In the genomic region with DNA sequence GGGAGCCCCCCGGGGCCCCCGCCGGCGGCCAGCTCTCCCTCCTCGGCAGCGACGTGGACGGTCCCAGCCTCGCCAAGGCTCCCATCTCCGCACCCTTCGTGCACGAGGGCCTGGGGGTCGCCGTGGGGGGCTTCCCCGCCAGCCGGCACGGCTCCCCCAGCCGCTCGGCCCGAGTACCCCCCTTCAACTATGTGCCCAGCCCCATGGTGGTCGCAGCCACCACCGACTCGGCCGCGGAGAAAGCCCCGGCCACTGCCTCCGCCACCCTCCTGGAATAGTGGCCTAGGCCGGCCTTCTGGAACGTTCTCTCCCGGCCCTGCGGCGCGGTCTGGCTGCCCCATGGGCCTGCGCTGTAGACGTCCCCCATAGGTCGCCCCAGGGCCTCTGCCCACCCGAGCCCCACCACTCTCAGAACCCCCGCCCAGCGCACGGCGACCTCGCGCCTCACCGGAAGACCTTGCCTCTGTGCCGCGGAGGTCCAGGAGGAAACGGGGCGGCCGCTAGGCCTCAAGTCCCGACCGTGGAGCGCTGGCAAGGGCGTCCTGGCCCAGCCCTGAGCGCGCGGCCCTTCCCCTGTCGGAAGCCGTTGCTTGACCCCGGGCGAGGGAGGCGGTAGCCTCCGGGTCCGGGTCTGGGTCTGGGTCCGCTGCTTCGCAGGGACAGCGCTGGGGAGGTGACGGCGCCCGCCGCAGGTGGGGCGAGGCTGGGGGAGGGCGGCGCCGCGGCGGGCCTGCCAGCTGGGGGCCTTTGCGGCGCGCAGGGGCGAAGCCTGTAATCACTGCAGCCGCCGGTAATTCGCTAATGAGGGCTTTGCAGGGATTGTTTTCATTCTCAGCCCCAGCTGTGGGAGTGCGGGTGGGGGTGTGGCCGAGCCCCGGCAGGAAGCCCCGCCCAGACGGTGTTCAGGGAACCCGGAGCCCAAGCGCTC, we compare ENCODE assay signal across 8 cellular contexts. TPM values are rescaled to one million over a fixed set of nuclear protein-coding genes. Genes with fewer than 3 reads are reported as not detected.
A peak's percentile ranks its signal among the peaks of the same experiment; 100 is the strongest.
DNase-seq lines count a peak whose midpoint lies in the region; ATAC-seq and TF ChIP-seq lines count a peak whose summit lies in the region.

No MANE protein-coding gene starts in this region.

- peaks cover 39% of the 10 kb centered on the region for H3K27me3 ChIP-seq in DOHH2 (ENCODE audit: control insufficient read depth, low read length)
- H3K27me3 ChIP-seq in uterus = peaks cover 32 to 44% of the 10 kb centered on the region in 2 donors

- no peaks in the 10 kb centered on the region for H3K9me3 ChIP-seq in DOHH2 (ENCODE audit: control insufficient read depth, insufficient read depth, low read length)
- H3K9me3 ChIP-seq in uterus = no peaks in the 10 kb centered on the region

- 0 out of 2 replicates have a peak, but pooled peaks cover 4% of the 10 kb centered on the region for H3F3A ChIP-seq in DOHH2 (ENCODE audit: control insufficient read depth, insufficient read depth)

- H3K36me3 ChIP-seq in DOHH2 (ENCODE audit: control insufficient read depth, low read length) (no peaks in the 10 kb centered on the region), uterus (no peaks in the 10 kb centered on the region)

- H3K4me2 ChIP-seq in DOHH2 (ENCODE audit: low read length) = peak overlapping the region; percentile 62

- peaks cover 19% of the 10 kb centered on the region; the same call in 1 of the 2 replicates for H4K20me1 ChIP-seq in DOHH2 (ENCODE audit: control insufficient read depth, insufficient read depth, low read depth, low read length)

- no peak for ATAC-seq in HG02840 (IDR thresholded peaks at IDR 0.05; ENCODE audit: low FRiP score, unreplicated experiment)
- ATAC-seq in HG03469 (IDR thresholded peaks at IDR 0.05; ENCODE audit: unreplicated experiment) = no peak

- H3K79me2 ChIP-seq in DOHH2 (ENCODE audit: control insufficient read depth, low read length) = no peaks in the 10 kb centered on the region

- TF ChIP-seq POLR2A in uterus (IDR thresholded peaks at IDR 0.05) = no peak

- H3K4me3 ChIP-seq in DOHH2 (ENCODE audit: low read length) (peak overlapping the region; percentile 53), fibroblast of pulmonary artery (replicated peaks; ENCODE audit: low read depth, low read length) (peak overlapping the region; percentile 43), uterus (peak overlapping the region; percentile 8 to 35)

- no peak for TF ChIP-seq CTCF in DOHH2 (IDR thresholded peaks at IDR 0.05; ENCODE audit: low read depth, low read length, poor library complexity, severe bottlenecking)
- TF ChIP-seq CTCF in fibroblast of pulmonary artery (IDR thresholded peaks at IDR 0.05; ENCODE audit: low read length, missing control alignments) = no peak
- no peak for TF ChIP-seq CTCF in uterus (IDR thresholded peaks at IDR 0.05)

- H3K9me2 ChIP-seq in DOHH2 (replicated peaks; ENCODE audit: control insufficient read depth, low read length) = no peaks in the 10 kb centered on the region

- H3K4me1 ChIP-seq in DOHH2 (ENCODE audit: control insufficient read depth, low read length) (peaks cover 23% of the 10 kb centered on the region), uterus (peaks cover 12 to 53% of the 10 kb centered on the region in 2 donors)

- H3K27ac ChIP-seq in DOHH2 (ENCODE audit: low read depth, low read length) = no peak overlapping the region
- no peak overlapping the region for H3K27ac ChIP-seq in uterus

- DNase-seq in NCI-H2171 (lab: John Stamatoyannopoulos, UW) (peak; percentile 77), activated T-cell treated with anti-CD3 and anti-CD28 coated beads for 1 hour (ENCODE audit: low read depth) (peak; percentile 63), fibroblast of pulmonary artery (ENCODE audit: low read depth) (no peak), putamen (ENCODE audit: low spot score) (peak; percentile 42), uterus (no peak)

- intact Hi-C loops in uterus (cut with DNase I; ENCODE audit: low total_unique reads) = no loop called here

RNA-seq across cellular contexts. Expression of a gene that starts 8.8 kb away (rescaled TPM):
- total RNA-seq in uterus = 10 to 100 TPM; 17.7 to 32.9 (median 28.9) TPM

RNA-seq across cellular contexts. Expression of a gene that starts 19.9 kb away (rescaled TPM):
- total RNA-seq in uterus = 1 to 10 TPM in 2 of 4 donors, under 1 TPM in 1, not detected in 1; under 0.01 to 6.4 (median 4.6) TPM

RNA-seq across cellular contexts. Expression of a gene that starts 20.3 kb away (rescaled TPM):
- 1 to 10 TPM in 1 of 4 donors, under 1 TPM in 2, not detected in 1; 0.12 to 3.5 (median 0.77) TPM for total RNA-seq in uterus

RNA-seq across cellular contexts. Expression of a gene that starts 20.8 kb away (rescaled TPM):
- 1 to 10 TPM in 1 of 4 donors, under 1 TPM in 2, not detected in 1; 0.76 to 3.0 (median 0.77) TPM for total RNA-seq in uterus

RNA-seq across cellular contexts. Expression of a gene that starts 32.0 kb away (rescaled TPM):
- 1,000 to 10,000 TPM in 3 of 4 donors, 100 to 1,000 TPM in 1; 648 to 5,728 (median 1,854) TPM for total RNA-seq in uterus

Comparison
In these comparisons a context has a peak if more than half of its experiments do, and no peak if none do; other contexts are left out.
1. DNase-seq: peak in NCI-H2171 (single experiment), activated T-cell treated with anti-CD3 and anti-CD28 coated beads for 1 hour (single experiment) and putamen (single experiment); none in fibroblast of pulmonary artery (single experiment) and uterus (0 of 2).
2. Peak in every context shown above with its lines, with median percentiles within 50 percentile points of each other: H3K4me3 ChIP-seq.